ENCODE assay signal across 9 cellular contexts in the genomic region with DNA sequence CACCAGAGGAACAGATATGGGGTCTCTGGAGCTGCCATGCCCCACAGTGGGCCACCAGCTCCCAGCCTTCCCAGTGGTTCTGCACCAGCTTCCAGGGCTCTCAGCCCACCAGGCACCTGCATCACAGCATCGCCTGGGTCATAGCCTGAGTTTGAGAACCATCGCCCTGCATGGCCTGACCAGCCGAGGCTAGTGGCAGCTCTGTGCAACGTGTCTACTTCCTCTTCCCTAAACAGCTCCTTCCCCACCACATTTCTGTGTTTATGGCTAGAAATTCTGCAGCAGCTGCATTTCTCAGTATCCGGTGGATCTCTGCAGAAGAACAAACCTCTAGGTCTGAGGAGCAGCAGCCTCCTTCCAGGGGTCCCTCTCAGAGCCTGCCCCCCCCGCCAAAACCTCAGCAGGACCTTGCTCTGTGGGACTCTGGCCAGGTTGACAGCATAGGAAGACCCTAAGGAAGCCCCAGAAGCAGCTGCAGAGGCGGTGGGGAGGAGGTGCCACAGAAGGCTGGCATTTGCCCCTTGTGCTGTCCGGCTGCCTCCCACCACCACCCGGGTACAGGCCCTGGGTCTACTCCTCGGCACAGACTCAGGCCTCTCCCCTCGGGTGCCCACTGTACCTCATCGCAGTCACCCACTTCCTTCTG. TPM values are rescaled to one million over a fixed set of nuclear protein-coding genes. Genes with fewer than 3 reads are reported as not detected.
A peak's percentile ranks its signal among the peaks of the same experiment; 100 is the strongest.
DNase-seq lines count a peak whose midpoint lies in the region; ATAC-seq and FAIRE-seq lines count a peak whose summit lies in the region.
"Had no signal": no experiment of that assay in that cellular context is flagged by ENCODE, and none has a peak within 500 bp of the region (broad histone marks: within the 10 kb centered on the region; RNA-seq: fewer than 3 reads in every experiment).

No MANE protein-coding gene starts in this region.

- no peak for FAIRE-seq in frontal cortex (lab: Jason Lieb, UNC)
- FAIRE-seq: GM18507 had no signal

- no peak for DNase-seq in GM19240 (ENCODE audit: insufficient read length, low spot score)
- DNase-seq in frontal cortex (ENCODE audit: low spot score in 2 of 2), result no peak
- DNase-seq in stimulated activated CD4-positive, alpha-beta T cell treated with anti-CD3 and anti-CD28 coated beads, Interleukin-12 subunit alpha, Interleukin-12 subunit beta, amount 100 ng/mL, for 4 hours, result no peak
- no peak for DNase-seq in NCI-H774 (lab: John Stamatoyannopoulos, UW)

- no peak overlapping the region for H3K9ac ChIP-seq in skeletal muscle tissue (ENCODE audit: low read depth in 1 of 3, low read length in 3 of 3)

- H3K4me3 ChIP-seq in skeletal muscle tissue (ENCODE audit: low read length in 3 of 3), result no peak overlapping the region

- H3K4me1 ChIP-seq in skeletal muscle tissue (ENCODE audit: control insufficient read depth in 3 of 3, insufficient read depth in 3 of 3, low read length in 3 of 3), result peaks cover 54 to 66% (median 58%) of the 10 kb centered on the region in 3 donors

- peak overlapping the region; percentile 72 for H3K27ac ChIP-seq in cingulate gyrus (ENCODE audit: low read depth, low read length)
- H3K27ac ChIP-seq in skeletal muscle tissue (ENCODE audit: low read depth, low read length), result peak overlapping the region; percentile 45

- ATAC-seq in GM19463 (IDR thresholded peaks at IDR 0.05; ENCODE audit: unreplicated experiment), result peak; percentile 47
- peak; percentile 85 for ATAC-seq in HG03571 (IDR thresholded peaks at IDR 0.05; ENCODE audit: unreplicated experiment)

- H3K9me3 ChIP-seq in skeletal muscle tissue (ENCODE audit: control insufficient read depth in 3 of 3, low read length in 3 of 3), result no peaks in the 10 kb centered on the region

- H3K27me3 ChIP-seq in skeletal muscle tissue (ENCODE audit: control insufficient read depth in 3 of 3, insufficient read depth in 3 of 3, low read length in 3 of 3), result no peaks in the 10 kb centered on the region

- no peaks in the 10 kb centered on the region for H3K36me3 ChIP-seq in skeletal muscle tissue (ENCODE audit: control insufficient read depth in 3 of 3, insufficient read depth in 3 of 3, low read length in 3 of 3)

RNA-seq across cellular contexts. Expression of gene PSMA6, which starts 47.7 kb away (rescaled TPM):
- total RNA-seq in skeletal muscle tissue (230 TPM), frontal cortex (218 TPM)
